ENCODE assay signal across 1 cellular context in genomic region chr12:131949431-131950181, GRCh38.
TF ChIP-seq lines count a peak whose summit lies in the region.

Gene EP400 (plus strand): TSS chr12:131949942. CDS start chr12:131960620, 10,678 bp downstream.

TF ChIP-seq in K562, 482 proteins besides CTCF, POLR2A, EP300 and RAD21 (continued from another document and continues in another):
- TF ChIP-seq ARID4B (CRISPR knock-in tag; IDR thresholded peaks at IDR 0.05) (peak; percentile 70; the same call in 1 of the 2 replicates), ZNF212 (CRISPR knock-in tag; IDR thresholded peaks at IDR 0.05) (no peak), FOXM1 (IDR thresholded peaks at IDR 0.05; ENCODE audit: low read depth) (no peak), FOXM1 (CRISPR knock-in tag; IDR thresholded peaks at IDR 0.05; ENCODE audit: low read depth) (peak; percentile 68; the same call in 1 of the 2 replicates), RBFOX2 (IDR thresholded peaks at IDR 0.05; ENCODE audit: low read depth, low read length) (peak; percentile 85), SMARCA4 (IDR thresholded peaks at IDR 0.05) (no peak), BHLHE40 (IDR thresholded peaks at IDR 0.05; ENCODE audit: low read length) (0 out of 2 replicates have a peak, but pooled peaks have one; percentile 1), CTBP1 (IDR thresholded peaks at IDR 0.05; ENCODE audit: borderline replicate concordance) (peak; percentile 98), TAF7 (tag; IDR thresholded peaks at IDR 0.05) (no peak), SAFB (IDR thresholded peaks at IDR 0.05; ENCODE audit: borderline replicate concordance, low read depth, low read length) (0 out of 2 replicates have a peak, but pooled peaks have one; percentile 73), ESRRA (IDR thresholded peaks at IDR 0.05; ENCODE audit: borderline replicate concordance, low read depth) (peak; percentile 85; the same call in 1 of the 2 replicates), ZNF695 (CRISPR knock-in tag; IDR thresholded peaks at IDR 0.05) (0 out of 2 replicates have a peak, but pooled peaks have one; percentile 44), CBX3 (IDR thresholded peaks at IDR 0.05; ENCODE audit: borderline replicate concordance in 1 of 2, low read length in 2 of 2) (0 out of 3 replicates have a peak, but pooled peaks of 1 of the 2 experiments have one; percentile 21), L3MBTL2 (IDR thresholded peaks at IDR 0.05) (peak; percentile 65; the same call in 1 of the 2 replicates), MYC (IDR thresholded peaks at IDR 0.05; ENCODE audit: low read depth, low read length) (peak; percentile 84), MYC (CRISPR knock-in tag; IDR thresholded peaks at IDR 0.05; ENCODE audit: borderline replicate concordance, low read depth) (no peak), KDM5B (IDR thresholded peaks at IDR 0.05; ENCODE audit: insufficient replicate concordance, low read depth, low read length) (peak; percentile 44), SP1 (CRISPR knock-in tag; IDR thresholded peaks at IDR 0.05) (peak; percentile 17; the same call in 1 of the 2 replicates), TAF1 (IDR thresholded peaks at IDR 0.05; ENCODE audit: control insufficient read depth, extremely low read depth, insufficient read depth, low read length, severe bottlenecking) (peak; percentile 62), RERE (CRISPR knock-in tag; IDR thresholded peaks at IDR 0.05; ENCODE audit: borderline replicate concordance) (no peak), TFAP4 (CRISPR knock-in tag; IDR thresholded peaks at IDR 0.05; ENCODE audit: borderline replicate concordance) (peak; percentile 45; the same call in 1 of the 2 replicates), BCOR (IDR thresholded peaks at IDR 0.05) (peak; percentile 83), ADNP (tag; IDR thresholded peaks at IDR 0.05) (peak; percentile 75; the same call in 1 of the 2 replicates), HNRNPUL1 (IDR thresholded peaks at IDR 0.05; ENCODE audit: low read length) (no peak), ZBTB33 (CRISPR knock-in tag; IDR thresholded peaks at IDR 0.05) (peak; percentile 70), TBL1XR1 (IDR thresholded peaks at IDR 0.05; ENCODE audit: low read length in 2 of 2) (peak in 1 of 2 experiments; percentile 28; a peak in 1 of 4 replicates), MAZ (CRISPR knock-in tag; conservative IDR thresholded peaks at IDR 0.05 in 1 of 2, IDR thresholded peaks at IDR 0.05 in 1 of 2) (peak; percentile 55 to 89), NCOR1 (IDR thresholded peaks at IDR 0.05) (peak; percentile 28; the same call in 1 of the 2 replicates), WHSC1 (IDR thresholded peaks at IDR 0.05; ENCODE audit: low read length) (no peak), GABPB1 (CRISPR knock-in tag; IDR thresholded peaks at IDR 0.05) (peak; percentile 76), GATAD2A (IDR thresholded peaks at IDR 0.05) (no peak), BACH1 (tag; IDR thresholded peaks at IDR 0.05) (no peak), CTCFL (IDR thresholded peaks at IDR 0.05; ENCODE audit: borderline replicate concordance, insufficient read depth, low read depth, low read length, poor library complexity, severe bottlenecking) (peak; percentile 81), SPI1 (IDR thresholded peaks at IDR 0.05; ENCODE audit: borderline replicate concordance, low read depth, low read length) (0 out of 2 replicates have a peak, but pooled peaks have one; percentile 40), ZNF282 (CRISPR knock-in tag; IDR thresholded peaks at IDR 0.05) (0 out of 2 replicates have a peak, but pooled peaks have one; percentile 15), EGR1 (conservative IDR thresholded peaks at IDR 0.05) (peak; percentile 78), VEZF1 (CRISPR knock-in tag; IDR thresholded peaks at IDR 0.05) (peak; percentile 96), RBM14 (IDR thresholded peaks at IDR 0.05; ENCODE audit: borderline replicate concordance, insufficient read depth, low read depth, low read length) (peak; percentile 24; the same call in 1 of the 2 replicates), KDM1A (IDR thresholded peaks at IDR 0.05) (peak in 1 of 2 experiments; percentile 6; a peak in 1 of 4 replicates), CCNT2 (IDR thresholded peaks at IDR 0.05; ENCODE audit: borderline replicate concordance, extremely low read depth, insufficient read length, low read depth, low read length) (peak; percentile 91), EP400 (IDR thresholded peaks at IDR 0.05) (peak; percentile 67; the same call in 1 of the 2 replicates), JUN (IDR thresholded peaks at IDR 0.05; ENCODE audit: borderline replicate concordance, low read depth, low read length) (0 out of 2 replicates have a peak, but pooled peaks have one; percentile 39), JUN (CRISPR knock-in tag; IDR thresholded peaks at IDR 0.05; ENCODE audit: borderline replicate concordance) (no peak), MBD2 (IDR thresholded peaks at IDR 0.05; ENCODE audit: borderline replicate concordance, low read depth) (peak; percentile 15; the same call in 1 of the 2 replicates), CHD2 (IDR thresholded peaks at IDR 0.05; ENCODE audit: low read depth, low read length) (peak; percentile 90), SREBF2 (CRISPR knock-in tag; IDR thresholded peaks at IDR 0.05) (no peak)
